In the genomic region with DNA sequence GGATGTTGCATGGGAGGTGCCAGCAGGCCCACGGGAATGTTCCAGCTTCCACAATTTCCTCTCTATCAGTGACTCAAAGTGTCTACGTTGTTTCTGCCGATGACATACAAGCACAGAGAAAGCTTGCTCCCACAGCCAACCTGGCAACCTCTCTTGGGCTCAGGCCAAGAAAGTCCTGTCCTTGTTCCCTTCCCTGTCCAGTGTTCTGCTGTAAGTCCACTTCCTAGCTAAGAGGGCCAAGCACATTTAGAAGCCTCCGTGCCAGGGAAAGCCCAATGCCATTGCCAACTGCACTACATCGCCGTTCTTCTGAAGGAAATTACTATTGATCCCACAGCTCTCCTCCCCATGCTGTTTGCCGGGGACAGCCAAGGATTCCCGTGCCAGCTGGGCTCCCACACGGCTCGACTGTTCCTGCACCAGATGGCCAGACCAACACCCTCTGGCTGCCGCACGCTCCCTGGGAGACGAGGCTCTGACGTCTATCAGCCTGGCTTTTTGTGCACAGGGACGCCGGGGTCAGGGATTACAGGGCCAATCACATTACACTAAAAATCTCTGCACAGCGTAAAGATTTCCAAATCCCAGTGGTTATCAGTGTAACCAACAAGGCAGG, we compare ENCODE assay signal across 9 cellular contexts.
DNase-seq lines count a peak whose midpoint lies in the region; ATAC-seq, FAIRE-seq and TF ChIP-seq lines count a peak whose summit lies in the region.
"Had no signal": no experiment of that assay in that cellular context is flagged by ENCODE, and none has a peak within 500 bp of the region (broad histone marks: within the 10 kb centered on the region; RNA-seq: fewer than 3 reads in every experiment).

No MANE protein-coding gene starts in this region.

- no peak overlapping the region for H3K4me3 ChIP-seq in astrocyte (ENCODE audit: insufficient read depth, low read depth, low read length)
- no peak overlapping the region for H3K4me3 ChIP-seq in stomach
- H3K4me3 ChIP-seq: SK-N-MC had no signal

- H3K36me3 Mint-ChIP-seq in astrocyte (ENCODE audit: low read depth, unreplicated experiment): no peaks in the 10 kb centered on the region

- TF ChIP-seq POLR2A in stomach (IDR thresholded peaks at IDR 0.05): no peak

- no peak for TF ChIP-seq CTCF in astrocyte (IDR thresholded peaks at IDR 0.05; ENCODE audit: insufficient read depth, low read depth, low read length)
- no peak for TF ChIP-seq CTCF in stomach (IDR thresholded peaks at IDR 0.05)

- H4K20me1 ChIP-seq in astrocyte (ENCODE audit: insufficient read depth, low read length): no peaks in the 10 kb centered on the region

- WGBS in stomach, 5 donors: 21 to 53% (median 34%) methylated on average over 10 to 17 of the region's 17 CpGs

- H3K27me3 ChIP-seq in astrocyte (ENCODE audit: insufficient read depth, low read length): no peaks in the 10 kb centered on the region
- H3K27me3 ChIP-seq in stomach: peaks cover 0 to 7% (median under 1%) of the 10 kb centered on the region in 3 donors

- no peak overlapping the region for H2AFZ ChIP-seq in astrocyte (ENCODE audit: low read depth, low read length)

- FAIRE-seq in astrocyte (lab: Jason Lieb, UNC): peak; percentile 54

- H3K79me2 ChIP-seq in astrocyte (ENCODE audit: insufficient read depth, low read length): no peaks in the 10 kb centered on the region

- peaks cover 3% of the 10 kb centered on the region for H3K27me3 Mint-ChIP-seq in astrocyte (ENCODE audit: low read depth, unreplicated experiment)

- H3K9ac ChIP-seq in astrocyte (ENCODE audit: low read length): peak overlapping the region; percentile 31

- H3K27ac ChIP-seq in astrocyte (ENCODE audit: low read depth, low read length) (no peak overlapping the region), stomach (peak overlapping the region; percentile 16 to 62 (median 36))
- H3K27ac ChIP-seq: SK-N-MC had no signal

- ATAC-seq in GM21381 (IDR thresholded peaks at IDR 0.05; ENCODE audit: unreplicated experiment) (no peak), GM21528 (IDR thresholded peaks at IDR 0.05; ENCODE audit: low FRiP score, unreplicated experiment) (no peak)

- no peak overlapping the region for H3K4me3 Mint-ChIP-seq in astrocyte (ENCODE audit: unreplicated experiment)

- DNase-seq in LHCN-M2 (ENCODE audit: low read depth) (peak; percentile 54), astrocyte (ENCODE audit: low read depth) (peak; percentile 75), hypothalamus (lab: John Stamatoyannopoulos, UW) (peak in 42 of 51 donors; percentile 2 to 75 (median 44)), stomach (peak; percentile 69), SIG-M5 (lab: John Stamatoyannopoulos, UW) (no peak)
- no peak for DNase-seq in activated CD4-positive, alpha-beta T cell treated with anti-CD3 and anti-CD28 coated beads for 4 hours

- H3K4me2 ChIP-seq in astrocyte (ENCODE audit: low read length): peak overlapping the region; percentile 50

- H3K4me1 Mint-ChIP-seq in astrocyte (ENCODE audit: low read depth, unreplicated experiment): peaks cover 26% of the 10 kb centered on the region

- intact Hi-C loops in stomach (cut with DNase I; ENCODE audit: low total_unique reads): loop anchor here (10.0 kb wide), 1 partner anchor 59 kb away; no protein-coding TSS in a partner anchor

- H3K4me1 ChIP-seq in astrocyte (ENCODE audit: insufficient read depth, low read length) (peaks cover 32% of the 10 kb centered on the region), stomach (peaks cover 0 to 20% (median 12%) of the 10 kb centered on the region in 4 donors)

- H3K36me3 ChIP-seq in astrocyte (ENCODE audit: insufficient read depth, low read length): no peaks in the 10 kb centered on the region
- H3K36me3 ChIP-seq in stomach: no peaks in the 10 kb centered on the region

- TF ChIP-seq EP300 in stomach (IDR thresholded peaks at IDR 0.05): peak; percentile 40

- H3K27ac Mint-ChIP-seq in astrocyte (ENCODE audit: unreplicated experiment): no peak overlapping the region

- H3K9me3 ChIP-seq in astrocyte (ENCODE audit: insufficient read depth, low read depth, low read length): no peaks in the 10 kb centered on the region
- no peaks in the 10 kb centered on the region for H3K9me3 ChIP-seq in stomach

- H3K9me3 Mint-ChIP-seq in astrocyte (ENCODE audit: unreplicated experiment): no peaks in the 10 kb centered on the region

Comparison
In these comparisons a context has a peak if more than half of its experiments do, and no peak if none do; other contexts are left out.
1. DNase-seq: peak in LHCN-M2 (single experiment), astrocyte (single experiment), hypothalamus (42 of 51) and stomach (single experiment); none in activated CD4-positive, alpha-beta T cell treated with anti-CD3 and anti-CD28 coated beads for 4 hours (0 of 2) and SIG-M5 (single experiment).